Comparison of ENCODE assay signal across 2 cellular contexts in genomic region chr15:59289574-59289973, GRCh38.
TF ChIP-seq lines count a peak whose summit lies in the region.

No MANE protein-coding gene starts in this region.

TF ChIP-seq in IMR-90, 13 proteins besides CTCF, POLR2A, EP300 and RAD21:
- TF ChIP-seq SMC3 (IDR thresholded peaks at IDR 0.05; ENCODE audit: low read depth, low read length), result no peak
- TF ChIP-seq MAZ (IDR thresholded peaks at IDR 0.05; ENCODE audit: borderline replicate concordance, low read depth, low read length), result no peak
- TF ChIP-seq FOS (IDR thresholded peaks at IDR 0.05; ENCODE audit: low read depth, low read length), result no peak
- no peak for TF ChIP-seq USF2 (IDR thresholded peaks at IDR 0.05; ENCODE audit: low read depth, low read length)
- TF ChIP-seq BHLHE40 (IDR thresholded peaks at IDR 0.05; ENCODE audit: low read depth, low read length), result no peak
- no peak for TF ChIP-seq RFX5 (IDR thresholded peaks at IDR 0.05; ENCODE audit: low read depth, low read length)
- no peak for TF ChIP-seq MXI1 (IDR thresholded peaks at IDR 0.05; ENCODE audit: borderline replicate concordance, low read depth, low read length)
- TF ChIP-seq MAFK (IDR thresholded peaks at IDR 0.05; ENCODE audit: low read depth, low read length), result no peak
- no peak for TF ChIP-seq CEBPB (IDR thresholded peaks at IDR 0.05; ENCODE audit: low read depth, low read length)
- no peak for TF ChIP-seq CHD1 (IDR thresholded peaks at IDR 0.05; ENCODE audit: low read depth, low read length)
- no peak for TF ChIP-seq NFE2L2 (IDR thresholded peaks at IDR 0.05; ENCODE audit: low read depth, low read length)
- TF ChIP-seq RCOR1 (IDR thresholded peaks at IDR 0.05; ENCODE audit: insufficient replicate concordance, low read length), result no peak
- TF ChIP-seq ELK1 (IDR thresholded peaks at IDR 0.05; ENCODE audit: borderline replicate concordance, low read depth, low read length), result no peak

TF ChIP-seq in GM12878, 131 proteins besides CTCF, POLR2A, EP300 and RAD21:
- TF ChIP-seq NR2C1 (IDR thresholded peaks at IDR 0.05), result no peak
- TF ChIP-seq ZNF274 (IDR thresholded peaks at IDR 0.05; ENCODE audit: insufficient read depth, insufficient read length), result no peak
- TF ChIP-seq NR2F1 (conservative IDR thresholded peaks at IDR 0.05), result no peak
- TF ChIP-seq CHD2 (IDR thresholded peaks at IDR 0.05; ENCODE audit: borderline replicate concordance, low read depth, low read length), result no peak
- TF ChIP-seq CHD4 (IDR thresholded peaks at IDR 0.05), result no peak
- TF ChIP-seq WRNIP1 (IDR thresholded peaks at IDR 0.05; ENCODE audit: borderline replicate concordance, low read depth, low read length), result no peak
- no peak for TF ChIP-seq EED (IDR thresholded peaks at IDR 0.05; ENCODE audit: low read depth)
- TF ChIP-seq ZNF592 (IDR thresholded peaks at IDR 0.05), result no peak
- TF ChIP-seq RFX5 (IDR thresholded peaks at IDR 0.05; ENCODE audit: low read depth, low read length), result no peak
- TF ChIP-seq STAT3 (IDR thresholded peaks at IDR 0.05; ENCODE audit: low read depth, low read length), result no peak
- no peak for TF ChIP-seq CBFB (IDR thresholded peaks at IDR 0.05; ENCODE audit: low read depth)
- TF ChIP-seq E4F1 (IDR thresholded peaks at IDR 0.05; ENCODE audit: borderline replicate concordance, partially characterized antibody), result no peak
